ENCODE assay signal across 18 cellular contexts in genomic region chr1:29786195-29786594, GRCh38.
"Had no signal": no experiment of that assay in that cellular context is flagged by ENCODE, and none has a peak within 500 bp of the region (broad histone marks: within the 10 kb centered on the region; RNA-seq: fewer than 3 reads in every experiment).

No MANE protein-coding gene starts in this region.

- H3K4me3 ChIP-seq: breast epithelium, dorsolateral prefrontal cortex, gastroesophageal sphincter, hepatocyte, skin epidermis, tibial artery had no signal

- H3K4me2 ChIP-seq: hepatocyte had no signal

- H3K4me1 ChIP-seq: breast epithelium, gastroesophageal sphincter, tibial artery had no signal

- H3K4me3 Mint-ChIP-seq: activated naive CD4-positive, alpha-beta T cell treated with anti-CD3 and anti-CD28 coated beads for 36 hours; activated naive CD8-positive, alpha-beta T cell treated with anti-CD3 and anti-CD28 coated beads, Interleukin-2, amount 50 U/mL, for 24 hours; natural killer cell; T-helper 17 cell; WTC11 had no signal

- H2AFZ ChIP-seq: hepatocyte had no signal

- H3K4me1 Mint-ChIP-seq: activated naive CD8-positive, alpha-beta T cell treated with anti-CD3 and anti-CD28 coated beads, Interleukin-2, amount 50 U/mL, for 24 hours; natural killer cell; WTC11 had no signal

- H3K36me3 Mint-ChIP-seq: natural killer cell, WTC11 had no signal

- H3K36me3 ChIP-seq: breast epithelium, gastroesophageal sphincter, tibial artery had no signal

- H3K9me3 Mint-ChIP-seq: activated naive CD4-positive, alpha-beta T cell treated with anti-CD3 and anti-CD28 coated beads for 36 hours; activated naive CD8-positive, alpha-beta T cell treated with anti-CD3 and anti-CD28 coated beads, Interleukin-2, amount 50 U/mL, for 24 hours; activated T-helper 2 cell treated with anti-CD3 and anti-CD28 coated beads, Interferon-gamma antibody, Interleukin-2, Interleukin-4, amounts not matched to agents 10 μg/mL and 5 μg/mL and 100 μg/mL, durations not matched to agents 14 hours and 24 hours and 36 hours; natural killer cell; WTC11 had no signal

- H3K9me3 ChIP-seq: breast epithelium, gastroesophageal sphincter, tibial artery had no signal

- H3K27ac ChIP-seq: breast epithelium, dorsolateral prefrontal cortex, gastroesophageal sphincter, hepatocyte, skin epidermis, tibial artery had no signal

- H3K27me3 ChIP-seq: breast epithelium had no signal

- H3K27ac Mint-ChIP-seq: activated naive CD4-positive, alpha-beta T cell treated with anti-CD3 and anti-CD28 coated beads for 36 hours; activated naive CD8-positive, alpha-beta T cell treated with anti-CD3 and anti-CD28 coated beads, Interleukin-2, amount 50 U/mL, for 24 hours; activated T-helper 2 cell treated with anti-CD3 and anti-CD28 coated beads, Interferon-gamma antibody, Interleukin-2, Interleukin-4, amounts not matched to agents 10 μg/mL and 5 μg/mL and 100 μg/mL, durations not matched to agents 14 hours and 24 hours and 36 hours; natural killer cell; T-helper 17 cell; WTC11 had no signal

- DNase-seq: activated CD4-positive, alpha-beta T cell treated with anti-CD3 and anti-CD28 coated beads for 48 hours; activated naive CD4-positive, alpha-beta T cell treated with anti-CD3 and anti-CD28 coated beads for 36 hours; activated naive CD8-positive, alpha-beta T cell treated with anti-CD3 and anti-CD28 coated beads, Interleukin-2, amount 50 U/mL, for 24 hours; activated T-cell treated with anti-CD3 and anti-CD28 coated beads, Interleukin-2, amount 50 U/mL, for 1 hour; aorta; mesenchymal stem cell; natural killer cell; stimulated activated CD4-positive, alpha-beta T cell treated with anti-CD3 and anti-CD28 coated beads, Interleukin-4, amount 100 ng/mL, for 24 hours; stimulated activated naive CD4-positive, alpha-beta T cell; T-helper 17 cell; tibial artery had no signal
